Comparison of ENCODE assay signal across 12 cellular contexts in the genomic region with DNA sequence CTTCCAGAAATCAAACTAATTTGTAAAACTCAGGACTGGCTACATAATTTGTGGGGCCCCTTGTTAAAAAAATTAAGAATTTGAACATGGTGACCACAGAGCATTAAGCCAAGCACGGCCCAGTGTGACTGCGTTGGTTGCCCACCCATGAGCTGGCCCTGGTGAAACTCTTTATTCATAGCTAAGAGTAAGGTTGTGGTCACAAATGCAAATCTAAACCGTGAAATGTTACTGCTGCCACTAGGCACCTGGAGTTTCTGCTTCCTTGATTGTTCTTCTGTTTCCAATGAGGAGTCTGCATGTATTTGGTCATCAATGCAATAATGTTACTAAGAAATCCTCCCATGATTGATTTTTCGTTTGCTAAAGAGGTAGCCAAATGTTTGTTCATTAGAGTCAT. TPM values are rescaled to one million over a fixed set of nuclear protein-coding genes. Genes with fewer than 3 reads are reported as not detected.
DNase-seq lines count a peak whose midpoint lies in the region; ATAC-seq and TF ChIP-seq lines count a peak whose summit lies in the region.
"Had no signal": no experiment of that assay in that cellular context is flagged by ENCODE, and none has a peak within 500 bp of the region (broad histone marks: within the 10 kb centered on the region; RNA-seq: fewer than 3 reads in every experiment).

No MANE protein-coding gene starts in this region.

- no peak for TF ChIP-seq CTCF in endodermal cell (conservative IDR thresholded peaks at IDR 0.05)
- TF ChIP-seq CTCF in heart right ventricle (IDR thresholded peaks at IDR 0.05) = no peak

- intact Hi-C loops in heart right ventricle (cut with DNase I) = loop anchor here in 1 of 10 donors (10.0 kb wide), 1 partner anchor 72 kb away; no protein-coding TSS in a partner anchor

- WGBS in endodermal cell (ENCODE audit: insufficient coverage in 1 of 2, insufficient read length in 1 of 2), 2 experiments = 90 to 94% methylated on average over 4 of the region's 4 CpGs
- 89 to 91% methylated on average over 4 of the region's 4 CpGs for WGBS in heart right ventricle, 2 donors

- H3K9ac ChIP-seq in endodermal cell (ENCODE audit: extremely low read depth, low read length, poor library complexity, severe bottlenecking) = no peak overlapping the region

- peak; percentile 46 for ATAC-seq in GM18858 (IDR thresholded peaks at IDR 0.05; ENCODE audit: unreplicated experiment)
- ATAC-seq in GM21619 (IDR thresholded peaks at IDR 0.05; ENCODE audit: unreplicated experiment) = peak; percentile 42
- ATAC-seq in HG03135 (IDR thresholded peaks at IDR 0.05; ENCODE audit: unreplicated experiment) = peak; percentile 52
- no peak for ATAC-seq in heart right ventricle

- H3K27me3 ChIP-seq in endodermal cell (ENCODE audit: control insufficient read depth, insufficient read depth, low read length, poor library complexity, severe bottlenecking) (no peaks in the 10 kb centered on the region), heart right ventricle (peaks cover 0 to 6% (median 0%) of the 10 kb centered on the region in 7 donors)

- peaks cover 38% of the 10 kb centered on the region for H3K4me1 Mint-ChIP-seq in endodermal cell

- H3K9me3 ChIP-seq in endodermal cell (ENCODE audit: control insufficient read depth, low read length) (no peaks in the 10 kb centered on the region), heart right ventricle (no peaks in the 10 kb centered on the region)
- H3K9me3 ChIP-seq: spleen had no signal

- peak overlapping the region; percentile 98 for H3K4me3 ChIP-seq in endodermal cell (ENCODE audit: low read length)
- H3K4me3 ChIP-seq in heart right ventricle = no peak overlapping the region
- H3K4me3 ChIP-seq: spleen had no signal

- H3K9me3 Mint-ChIP-seq in endodermal cell = no peaks in the 10 kb centered on the region
- H3K9me3 Mint-ChIP-seq: CD4-positive, alpha-beta T cell had no signal

- H3K27me3 Mint-ChIP-seq in endodermal cell (ENCODE audit: insufficient read depth) = no peaks in the 10 kb centered on the region
- H3K27me3 Mint-ChIP-seq: CD4-positive, alpha-beta T cell had no signal

- H3K36me3 Mint-ChIP-seq in endodermal cell (ENCODE audit: low read depth) = peaks cover 57% of the 10 kb centered on the region

- DNase-seq in endodermal cell = no peak
- DNase-seq in T-helper 2 cell = no peak
- DNase-seq in mesenteric fat pad (ENCODE audit: low spot score) = no peak
- DNase-seq in heart right ventricle = no peak
- no peak for DNase-seq in EL
- DNase-seq: CD4-positive, alpha-beta T cell; NCI-H1092 treated with DMSO at 0.1 percent for 48 hours; OCI-M1; spleen had no signal

- no peak overlapping the region for H3K27ac Mint-ChIP-seq in endodermal cell
- H3K27ac Mint-ChIP-seq: CD4-positive, alpha-beta T cell had no signal

- H3K36me3 ChIP-seq in endodermal cell (ENCODE audit: control insufficient read depth, insufficient read depth, low read length) = peaks cover 63% of the 10 kb centered on the region
- peaks cover 0 to 18% (median 0%) of the 10 kb centered on the region in 9 donors for H3K36me3 ChIP-seq in heart right ventricle

- peaks cover 8% of the 10 kb centered on the region for H3K4me1 ChIP-seq in endodermal cell (ENCODE audit: control insufficient read depth, insufficient read depth, low read length)
- H3K4me1 ChIP-seq in heart right ventricle = peaks cover 0 to 50% (median 11%) of the 10 kb centered on the region in 9 donors

- no peak overlapping the region for H3K27ac ChIP-seq in endodermal cell (ENCODE audit: low read depth, low read length)
- no peak overlapping the region for H3K27ac ChIP-seq in heart right ventricle
- H3K27ac ChIP-seq: spleen had no signal

- no peak overlapping the region for H3K4me3 Mint-ChIP-seq in endodermal cell
- H3K4me3 Mint-ChIP-seq: CD4-positive, alpha-beta T cell had no signal

RNA-seq across cellular contexts. Expression of a gene that starts 4.2 kb away (rescaled TPM):
- total RNA-seq in endodermal cell (10 to 100 TPM; 70.6 to 76.1 TPM), mesenteric fat pad (15.3 TPM), heart right ventricle (1 to 10 TPM in 8 of 10 donors, under 1 TPM in 2; 0.66 to 8.1 (median 2.3) TPM)
- polyA plus RNA-seq in endodermal cell (2013, experiment 1 of 2) = 22.7 TPM
- polyA plus RNA-seq in endodermal cell (2013, experiment 2 of 2) = 22.9 TPM
- polyA plus RNA-seq in heart right ventricle = 1 to 10 TPM in 1 of 2 donors, under 1 TPM in 1; 0.91 to 1.5 TPM

Comparison
In these comparisons a context has a peak if more than half of its experiments do, and no peak if none do; other contexts are left out.
1. ATAC-seq: peak in GM18858 (single experiment), GM21619 (single experiment) and HG03135 (single experiment); none in heart right ventricle (0 of 8).